ENCODE assay signal across 29 cellular contexts in the genomic region with DNA sequence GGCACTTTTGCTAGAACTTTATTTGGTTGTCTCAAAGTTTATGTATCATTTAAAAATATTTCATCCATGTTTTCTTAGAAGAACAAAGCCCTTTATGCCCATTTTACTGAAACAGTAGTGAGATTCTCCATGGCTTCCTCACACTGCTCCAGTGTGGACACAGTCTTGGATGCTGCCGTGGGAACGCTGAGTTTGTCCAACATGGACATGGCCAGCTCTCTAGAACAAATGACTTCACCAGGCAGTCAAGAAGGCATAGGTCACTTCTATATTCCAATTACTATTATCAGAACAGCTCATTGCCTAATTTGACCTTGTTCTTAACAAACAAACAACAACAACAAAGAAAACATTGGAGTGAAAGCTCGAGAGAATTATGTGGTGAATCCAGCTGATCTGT.
"Had no signal": no experiment of that assay in that cellular context is flagged by ENCODE, and none has a peak within 500 bp of the region (broad histone marks: within the 10 kb centered on the region; RNA-seq: fewer than 3 reads in every experiment).

No MANE protein-coding gene starts in this region.

- H3K9me3 ChIP-seq: adrenal gland, body of pancreas, colonic mucosa had no signal

- H3K4me3 Mint-ChIP-seq: activated B cell treated with CpG ODN at 0.5 μM for 24 hours; activated CD4-positive, alpha-beta memory T cell treated with anti-CD3 and anti-CD28 coated beads for 36 hours; activated CD4-positive, alpha-beta T cell treated with anti-CD3 and anti-CD28 coated beads, Interleukin-2, amount 10 ng/mL, durations not matched to agents 24 days and 14 days; activated CD8-positive, alpha-beta memory T cell treated with anti-CD3 and anti-CD28 coated beads, Interleukin-2, amount 10 ng/mL, durations not matched to agents 7 days and 5 days; activated CD8-positive, alpha-beta T cell treated with anti-CD3 and anti-CD28 coated beads, Interleukin-2, amount 10 ng/mL, durations not matched to agents 7 days and 5 days; activated naive CD4-positive, alpha-beta T cell treated with anti-CD3 and anti-CD28 coated beads for 36 hours; activated naive CD4-positive, alpha-beta T cell treated with anti-CD3 and anti-CD28 coated beads, Interleukin-2, amount 50 U/mL, for 24 hours; activated naive CD8-positive, alpha-beta T cell treated with anti-CD3 and anti-CD28 coated beads for 36 hours; activated naive CD8-positive, alpha-beta T cell treated with anti-CD3 and anti-CD28 coated beads, Interleukin-2, amount 50 U/mL, for 24 hours; activated T-helper 1 cell treated with anti-CD3 and anti-CD28 coated beads, Interleukin-12 subunit alpha, Interleukin-12 subunit beta, Interleukin-2, Interleukin-4 antibody, amounts not matched to agents 30 ng/mL and 10 ng/mL and 1 ng/mL, durations not matched to agents 14 hours and 24 hours and 36 hours; endodermal cell; T-helper 17 cell; T-helper 2 cell treated with Interferon-gamma antibody and Interleukin-4, amounts not matched to agents 5 μg/mL and 100 μg/mL, for 36 hours had no signal

- H3K27me3 Mint-ChIP-seq: activated CD4-positive, alpha-beta memory T cell treated with anti-CD3 and anti-CD28 coated beads for 36 hours; activated CD4-positive, alpha-beta T cell treated with anti-CD3 and anti-CD28 coated beads, Interleukin-2, amount 10 ng/mL, durations not matched to agents 24 days and 14 days; activated CD8-positive, alpha-beta memory T cell treated with anti-CD3 and anti-CD28 coated beads, Interleukin-2, amount 10 ng/mL, durations not matched to agents 7 days and 5 days; activated naive CD4-positive, alpha-beta T cell treated with anti-CD3 and anti-CD28 coated beads, Interleukin-2, amount 50 U/mL, for 24 hours; activated naive CD8-positive, alpha-beta T cell treated with anti-CD3 and anti-CD28 coated beads for 36 hours; T-helper 17 cell had no signal

- H3K27ac ChIP-seq: adrenal gland, body of pancreas, colonic mucosa, WERI-Rb-1 had no signal

- H3K36me3 ChIP-seq: adrenal gland, colonic mucosa, WERI-Rb-1 had no signal

- H3K4me3 ChIP-seq: adrenal gland, body of pancreas, colonic mucosa had no signal

- H3K27ac Mint-ChIP-seq: activated B cell treated with CpG ODN at 0.5 μM for 24 hours; activated CD4-positive, alpha-beta memory T cell treated with anti-CD3 and anti-CD28 coated beads for 36 hours; activated CD4-positive, alpha-beta T cell treated with anti-CD3 and anti-CD28 coated beads, Interleukin-2, amount 10 ng/mL, durations not matched to agents 24 days and 14 days; activated CD8-positive, alpha-beta memory T cell treated with anti-CD3 and anti-CD28 coated beads, Interleukin-2, amount 10 ng/mL, durations not matched to agents 7 days and 5 days; activated CD8-positive, alpha-beta T cell treated with anti-CD3 and anti-CD28 coated beads, Interleukin-2, amount 10 ng/mL, durations not matched to agents 7 days and 5 days; activated naive CD4-positive, alpha-beta T cell treated with anti-CD3 and anti-CD28 coated beads for 36 hours; activated naive CD4-positive, alpha-beta T cell treated with anti-CD3 and anti-CD28 coated beads, Interleukin-2, amount 50 U/mL, for 24 hours; activated naive CD8-positive, alpha-beta T cell treated with anti-CD3 and anti-CD28 coated beads for 36 hours; activated naive CD8-positive, alpha-beta T cell treated with anti-CD3 and anti-CD28 coated beads, Interleukin-2, amount 50 U/mL, for 24 hours; activated T-helper 1 cell treated with anti-CD3 and anti-CD28 coated beads, Interleukin-12 subunit alpha, Interleukin-12 subunit beta, Interleukin-2, Interleukin-4 antibody, amounts not matched to agents 30 ng/mL and 10 ng/mL and 1 ng/mL, durations not matched to agents 14 hours and 24 hours and 36 hours; activated T-helper 2 cell treated with anti-CD3 and anti-CD28 coated beads, Interferon-gamma antibody, Interleukin-2, Interleukin-4, amounts not matched to agents 10 μg/mL and 5 μg/mL and 100 μg/mL, durations not matched to agents 14 hours and 24 hours and 36 hours; endodermal cell; T-helper 17 cell; T-helper 2 cell treated with Interferon-gamma antibody and Interleukin-4, amounts not matched to agents 5 μg/mL and 100 μg/mL, for 36 hours had no signal

- H3K9me3 Mint-ChIP-seq: activated B cell treated with CpG ODN at 0.5 μM for 24 hours; activated CD4-positive, alpha-beta memory T cell treated with anti-CD3 and anti-CD28 coated beads for 36 hours; activated naive CD4-positive, alpha-beta T cell treated with anti-CD3 and anti-CD28 coated beads for 36 hours; activated naive CD4-positive, alpha-beta T cell treated with anti-CD3 and anti-CD28 coated beads, Interleukin-2, amount 50 U/mL, for 24 hours; activated naive CD8-positive, alpha-beta T cell treated with anti-CD3 and anti-CD28 coated beads for 36 hours; activated naive CD8-positive, alpha-beta T cell treated with anti-CD3 and anti-CD28 coated beads, Interleukin-2, amount 50 U/mL, for 24 hours; activated T-helper 2 cell treated with anti-CD3 and anti-CD28 coated beads, Interferon-gamma antibody, Interleukin-2, Interleukin-4, amounts not matched to agents 10 μg/mL and 5 μg/mL and 100 μg/mL, durations not matched to agents 14 hours and 24 hours and 36 hours; endodermal cell had no signal

- DNase-seq: activated B cell treated with CpG ODN at 0.5 μM for 24 hours; activated CD4-positive, alpha-beta memory T cell treated with anti-CD3 and anti-CD28 coated beads for 36 hours; activated CD4-positive, alpha-beta T cell treated with anti-CD3 and anti-CD28 coated beads, Interleukin-2, amount 10 ng/mL, durations not matched to agents 24 days and 14 days; activated CD8-positive, alpha-beta memory T cell treated with anti-CD3 and anti-CD28 coated beads, Interleukin-2, amount 10 ng/mL, durations not matched to agents 7 days and 5 days; activated CD8-positive, alpha-beta memory T cell treated with anti-CD3 and anti-CD28 coated beads, Interleukin-2, amount 50 U/mL, for 4 hours; activated CD8-positive, alpha-beta T cell treated with anti-CD3 and anti-CD28 coated beads, Interleukin-2, amount 10 ng/mL, durations not matched to agents 7 days and 5 days; activated effector memory CD4-positive, alpha-beta T cell treated with anti-CD3 and anti-CD28 coated beads, Interleukin-2, amount 50 U/mL, for 16 hours; activated naive CD4-positive, alpha-beta T cell treated with anti-CD3 and anti-CD28 coated beads for 36 hours; activated naive CD8-positive, alpha-beta T cell treated with anti-CD3 and anti-CD28 coated beads for 36 hours; activated naive CD8-positive, alpha-beta T cell treated with anti-CD3 and anti-CD28 coated beads, Interleukin-2, amount 50 U/mL, for 24 hours; activated T-cell treated with anti-CD3 and anti-CD28 coated beads, Interleukin-2, amount 50 U/mL, for 1 hour; activated T-cell treated with anti-CD3 and anti-CD28 coated beads, Interleukin-2, amount 50 U/mL, for 48 hours; body of pancreas; central memory CD4-positive, alpha-beta T cell; cerebellar nuclear complex; colonic mucosa; effector CD8-positive, alpha-beta T cell; endodermal cell; T-helper 1 cell; T-helper 17 cell; T1000; WERI-Rb-1 had no signal

- H3K4me1 ChIP-seq: adrenal gland, body of pancreas, colonic mucosa had no signal

- H3K36me3 Mint-ChIP-seq: activated CD4-positive, alpha-beta memory T cell treated with anti-CD3 and anti-CD28 coated beads for 36 hours; activated naive CD4-positive, alpha-beta T cell treated with anti-CD3 and anti-CD28 coated beads, Interleukin-2, amount 50 U/mL, for 24 hours; activated naive CD8-positive, alpha-beta T cell treated with anti-CD3 and anti-CD28 coated beads for 36 hours had no signal

- H3K4me1 Mint-ChIP-seq: activated B cell treated with CpG ODN at 0.5 μM for 24 hours; activated naive CD4-positive, alpha-beta T cell treated with anti-CD3 and anti-CD28 coated beads, Interleukin-2, amount 50 U/mL, for 24 hours; activated naive CD8-positive, alpha-beta T cell treated with anti-CD3 and anti-CD28 coated beads for 36 hours; activated naive CD8-positive, alpha-beta T cell treated with anti-CD3 and anti-CD28 coated beads, Interleukin-2, amount 50 U/mL, for 24 hours had no signal

- ATAC-seq: activated CD4-positive, CD25-positive, alpha-beta regulatory T cell treated with anti-CD3 and anti-CD28 coated beads, Interleukin-2, amount 50 U/mL, for 24 hours; activated CD8-positive, alpha-beta memory T cell treated with anti-CD3 and anti-CD28 coated beads, Interleukin-2, amount 10 ng/mL, durations not matched to agents 7 days and 5 days; activated CD8-positive, alpha-beta T cell treated with anti-CD3 and anti-CD28 coated beads, Interleukin-2, amount 10 ng/mL, durations not matched to agents 7 days and 5 days; activated naive CD8-positive, alpha-beta T cell treated with anti-CD3 and anti-CD28 coated beads, Interleukin-2, amount 50 U/mL, for 24 hours; body of pancreas; esophagus mucosa; T-helper 17 cell had no signal
